10 cellular contexts compared by ENCODE assay signal in genomic region chr6:13375360-13375878, GRCh38. TPM values are rescaled to one million over a fixed set of nuclear protein-coding genes. Genes with fewer than 3 reads are reported as not detected.
DNase-seq lines count a peak whose midpoint lies in the region; ATAC-seq and TF ChIP-seq lines count a peak whose summit lies in the region.
"Had no signal": no experiment of that assay in that cellular context is flagged by ENCODE, and none has a peak within 500 bp of the region (broad histone marks: within the 10 kb centered on the region; RNA-seq: fewer than 3 reads in every experiment).

No MANE protein-coding gene starts in this region.

- H2BK5ac ChIP-seq in neuronal stem cell (ENCODE audit: low read length): no peak overlapping the region

- H3K4me1 Mint-ChIP-seq in naive thymus-derived CD4-positive, alpha-beta T cell: peaks cover 0 to 24% (median 2%) of the 10 kb centered on the region in 7 donors
- peaks cover 36% of the 10 kb centered on the region for H3K4me1 Mint-ChIP-seq in type B pancreatic cell (ENCODE audit: unreplicated experiment)

- no peak overlapping the region for H3K4ac ChIP-seq in neuronal stem cell (ENCODE audit: low read length)

- TF ChIP-seq CTCF in spleen (IDR thresholded peaks at IDR 0.05 in 8 of 11, conservative IDR thresholded peaks at IDR 0.05 in 3 of 11): no peak
- TF ChIP-seq CTCF in type B pancreatic cell (conservative IDR thresholded peaks at IDR 0.05): no peak

- peaks cover 0 to 5% (median 0%) of the 10 kb centered on the region in 5 donors for H3K36me3 Mint-ChIP-seq in naive thymus-derived CD4-positive, alpha-beta T cell
- no peaks in the 10 kb centered on the region for H3K36me3 Mint-ChIP-seq in type B pancreatic cell

- H3K27me3 Mint-ChIP-seq in naive thymus-derived CD4-positive, alpha-beta T cell: no peaks in the 10 kb centered on the region
- no peaks in the 10 kb centered on the region for H3K27me3 Mint-ChIP-seq in type B pancreatic cell

- no peak overlapping the region for H2AK5ac ChIP-seq in neuronal stem cell (ENCODE audit: low read depth, low read length)

- TF ChIP-seq POLR2A in spleen (IDR thresholded peaks at IDR 0.05): no peak

- no peak overlapping the region for H3K14ac ChIP-seq in neuronal stem cell (ENCODE audit: low read length)

- H3K27ac ChIP-seq in naive thymus-derived CD4-positive, alpha-beta T cell (ENCODE audit: low read depth, low read length): no peak overlapping the region
- peak overlapping the region in 2 of 8 donors; percentile 5 to 30 for H3K27ac ChIP-seq in spleen
- no peak overlapping the region for H3K27ac ChIP-seq in neuronal stem cell (replicated peaks; ENCODE audit: low read length)
- H3K27ac ChIP-seq: uterus had no signal

- no peak overlapping the region for H4K91ac ChIP-seq in neuronal stem cell (ENCODE audit: low read depth, low read length, poor library complexity)

- peak overlapping the region; percentile 7 for H3K4me3 ChIP-seq in naive thymus-derived CD4-positive, alpha-beta T cell (ENCODE audit: low read length)
- H3K4me3 ChIP-seq in spleen (no peak overlapping the region), neuronal stem cell (ENCODE audit: low read length in 2 of 2) (no peak overlapping the region)
- H3K4me3 ChIP-seq: uterus had no signal

- POLR2A ChIA-PET in naive thymus-derived CD4-positive, alpha-beta T cell (lab: Charles Lee): no interaction called here

- no peak overlapping the region for H4K8ac ChIP-seq in neuronal stem cell (ENCODE audit: low read depth, low read length)

- H2BK12ac ChIP-seq in neuronal stem cell (ENCODE audit: low read length): no peak overlapping the region

- H3K27ac Mint-ChIP-seq in naive thymus-derived CD4-positive, alpha-beta T cell: peak overlapping the region in 1 of 9 donors; percentile 26
- H3K27ac Mint-ChIP-seq in type B pancreatic cell: no peak overlapping the region

- no peak overlapping the region for H3K4me3 Mint-ChIP-seq in naive thymus-derived CD4-positive, alpha-beta T cell
- no peak overlapping the region for H3K4me3 Mint-ChIP-seq in type B pancreatic cell

- no peaks in the 10 kb centered on the region for H3K9me3 Mint-ChIP-seq in naive thymus-derived CD4-positive, alpha-beta T cell
- H3K9me3 Mint-ChIP-seq in type B pancreatic cell: no peaks in the 10 kb centered on the region

- ATAC-seq in GM18511 (IDR thresholded peaks at IDR 0.05; ENCODE audit: unreplicated experiment) (peak; percentile 89), GM21717 (IDR thresholded peaks at IDR 0.05; ENCODE audit: unreplicated experiment) (peak; percentile 73)
- ATAC-seq in naive thymus-derived CD4-positive, alpha-beta T cell: peak; percentile 29

- H3K9ac ChIP-seq in neuronal stem cell (ENCODE audit: low read depth, low read length, poor library complexity): no peak overlapping the region

- intact Hi-C loops in naive thymus-derived CD4-positive, alpha-beta T cell (cut with micrococcal nuclease): no loop called here
- intact Hi-C loops in spleen (cut with DNase I; ENCODE audit: low total_unique reads): no loop called here
- intact Hi-C loops in posterior vena cava (cut with DNase I): no loop called here

- no peak overlapping the region for H3K4me2 ChIP-seq in neuronal stem cell (ENCODE audit: insufficient read depth, low read length, poor library complexity, severe bottlenecking)

- H2BK120ac ChIP-seq in neuronal stem cell (ENCODE audit: low read depth, low read length): no peak overlapping the region

- CTCF ChIA-PET in naive thymus-derived CD4-positive, alpha-beta T cell (lab: Charles Lee): no interaction called here

- no peaks in the 10 kb centered on the region for H3K79me1 ChIP-seq in neuronal stem cell (ENCODE audit: low read depth, low read length)

- no peaks in the 10 kb centered on the region for H3K36me3 ChIP-seq in naive thymus-derived CD4-positive, alpha-beta T cell (ENCODE audit: control insufficient read depth in 2 of 3, insufficient read depth in 3 of 3, low read length in 3 of 3)
- H3K36me3 ChIP-seq in spleen: peaks cover 0 to 23% (median 0%) of the 10 kb centered on the region in 6 donors
- no peaks in the 10 kb centered on the region for H3K36me3 ChIP-seq in neuronal stem cell (replicated peaks in 1 of 2; ENCODE audit: control insufficient read depth in 2 of 2, insufficient read depth in 2 of 2, low read length in 2 of 2)
- H3K36me3 ChIP-seq: uterus had no signal

- DNase-seq in M059J (ENCODE audit: low read depth) (peak; percentile 59), spleen (no peak), posterior vena cava (ENCODE audit: low spot score) (no peak), neuronal stem cell (ENCODE audit: low spot score) (no peak), type B pancreatic cell (ENCODE audit: extremely low spot score, unreplicated experiment) (no peak)
- DNase-seq in naive thymus-derived CD4-positive, alpha-beta T cell: peak in 1 of 9 donors; percentile 35
- DNase-seq: NCI-H187, uterus had no signal

- H2BK15ac ChIP-seq in neuronal stem cell (ENCODE audit: low read length): no peak overlapping the region

- no peak overlapping the region for H2AFZ ChIP-seq in neuronal stem cell (ENCODE audit: low read length)

- H3K18ac ChIP-seq in neuronal stem cell (ENCODE audit: low read length): no peak overlapping the region

- WGBS in spleen, 5 donors: 78 to 82% (median 79%) methylated on average over 9 of the region's 9 CpGs
- no CpG with 5 or more reads among the region's 9 CpGs for WGBS in neuronal stem cell (ENCODE audit: extremely low coverage in 2 of 2, insufficient read length in 2 of 2, insufficient replicate concordance in 1 of 2), 2 donors

- H3K9me3 ChIP-seq in naive thymus-derived CD4-positive, alpha-beta T cell (ENCODE audit: control insufficient read depth in 2 of 3, low read length in 3 of 3): no peaks in the 10 kb centered on the region
- H3K9me3 ChIP-seq in spleen (no peaks in the 10 kb centered on the region), neuronal stem cell (replicated peaks in 1 of 2; ENCODE audit: control insufficient read depth in 2 of 2, insufficient read depth in 1 of 2, low read depth in 1 of 2, low read length in 2 of 2) (peaks cover 0 to 3% of the 10 kb centered on the region in 2 donors)
- H3K9me3 ChIP-seq: uterus had no signal

- no peaks in the 10 kb centered on the region for H3K27me3 ChIP-seq in naive thymus-derived CD4-positive, alpha-beta T cell (ENCODE audit: control insufficient read depth in 2 of 2, insufficient read depth in 2 of 2, low read length in 2 of 2)
- no peaks in the 10 kb centered on the region for H3K27me3 ChIP-seq in spleen (replicated peaks in 1 of 7)
- H3K27me3 ChIP-seq in neuronal stem cell (ENCODE audit: control insufficient read depth in 3 of 3, insufficient read depth in 3 of 3, low read depth in 1 of 3, low read length in 3 of 3): no peaks in the 10 kb centered on the region
- H3K27me3 ChIP-seq: uterus had no signal

- H3K23ac ChIP-seq in neuronal stem cell (ENCODE audit: low read depth, low read length, poor library complexity): no peak overlapping the region

- peaks cover 0 to 9% of the 10 kb centered on the region in 2 donors for H3K4me1 ChIP-seq in naive thymus-derived CD4-positive, alpha-beta T cell (ENCODE audit: control insufficient read depth in 2 of 2, insufficient read depth in 2 of 2, low read length in 2 of 2)
- peaks cover 0 to 68% (median 14%) of the 10 kb centered on the region in 6 donors for H3K4me1 ChIP-seq in spleen
- H3K4me1 ChIP-seq in neuronal stem cell (ENCODE audit: control insufficient read depth in 2 of 2, insufficient read depth in 1 of 2, low read depth in 1 of 2, low read length in 2 of 2): peaks cover 0 to 9% of the 10 kb centered on the region in 2 donors
- H3K4me1 ChIP-seq: uterus had no signal

RNA-seq across cellular contexts. Expression of gene TBC1D7, which starts 47.1 kb away (rescaled TPM):
- 32.3 and 36.3 TPM in 2 replicates for total RNA-seq in M059J (2014; rRNA removed; shearing (Covaris generic))
- total RNA-seq in naive thymus-derived CD4-positive, alpha-beta T cell: 10 to 100 TPM; 14.8 to 34.6 (median 17.0) TPM
- polyA plus RNA-seq in naive thymus-derived CD4-positive, alpha-beta T cell: 10 to 100 TPM; 11.7 to 14.8 TPM
- total RNA-seq in spleen (10 to 100 TPM; 10.9 to 20.9 (median 17.5) TPM), posterior vena cava (10 to 100 TPM in 1 of 2 donors, 1 to 10 TPM in 1; 9.9 to 11.9 TPM), type B pancreatic cell (ENCODE audit: low replicate concordance) (26.2 and 28.7 TPM in 2 replicates)
- 10 to 100 TPM; 12.2 to 15.0 (median 13.3) TPM for polyA plus RNA-seq in spleen
- polyA plus RNA-seq in neuronal stem cell (2013, experiment 1 of 2): 35.5 TPM
- 37.0 TPM for polyA plus RNA-seq in neuronal stem cell (2013, experiment 2 of 2)

Comparison
In these comparisons a context has a peak if more than half of its experiments do, and no peak if none do; other contexts are left out.
1. ATAC-seq: peak in every context shown above with its lines; median percentile 89 in GM18511; 73 in GM21717; 29 in naive thymus-derived CD4-positive, alpha-beta T cell.